In genomic region chr7:47988496-47989386, GRCh38 we compare ENCODE assay signal across 12 cellular contexts. TPM values are rescaled to one million over a fixed set of nuclear protein-coding genes. Genes with fewer than 3 reads are reported as not detected.
A peak's percentile ranks its signal among the peaks of the same experiment; 100 is the strongest.
DNase-seq lines count a peak whose midpoint lies in the region; ATAC-seq and TF ChIP-seq lines count a peak whose summit lies in the region.
"Had no signal": no experiment of that assay in that cellular context is flagged by ENCODE, and none has a peak within 500 bp of the region (broad histone marks: within the 10 kb centered on the region; RNA-seq: fewer than 3 reads in every experiment).

No MANE protein-coding gene starts in this region.

- no peaks in the 10 kb centered on the region for H3K36me3 ChIP-seq in H7 (replicated peaks; ENCODE audit: control insufficient read depth, insufficient read depth, low read length)
- no peaks in the 10 kb centered on the region for H3K36me3 ChIP-seq in fibroblast of lung (ENCODE audit: control insufficient read depth, insufficient read depth, low read length)
- H3K36me3 ChIP-seq: thoracic aorta had no signal

- CTCF ChIA-PET in AG04449 (lab: Yijun Ruan, JAX): interaction anchor here (0.9 to 7.9 kb wide), 22 partner anchors 9 to 169 kb away, joined by 3 to 320 read pairs (median 4); partner anchors contain the start of genes HUS1 and SUN3

- TF ChIP-seq CTCF in AG04449 (IDR thresholded peaks at IDR 0.05; ENCODE audit: insufficient read depth, low read length, missing control alignments) (peak; percentile 49), fibroblast of lung (conservative IDR thresholded peaks at IDR 0.05 in 1 of 2, IDR thresholded peaks at IDR 0.05 in 1 of 2; ENCODE audit: low read depth in 1 of 2, low read length in 2 of 2) (peak; percentile 38 to 56)

- H3K4me2 ChIP-seq in fibroblast of lung (ENCODE audit: extremely low read depth, insufficient read depth, low read length): no peak overlapping the region

- no peak for DNase-seq in AG04449 (ENCODE audit: low read depth, low spot score)
- peak; percentile 51 for DNase-seq in H7
- peak; percentile 18 for DNase-seq in RPMI8226
- no peak for DNase-seq in fibroblast of lung (ENCODE audit: low read depth in 2 of 2)
- DNase-seq in NCI-H2227 treated with DMSO at 0.1 percent for 48 hours (lab: John Stamatoyannopoulos, UW): no peak
- no peak for DNase-seq in GM19238 (ENCODE audit: insufficient read length, low spot score)
- DNase-seq: activated CD4-positive, CD25-positive, alpha-beta regulatory T cell; DMS 273 treated with DMSO at 0.1 percent for 48 hours had no signal

- peaks cover 3% of the 10 kb centered on the region for H3K4me1 ChIP-seq in fibroblast of lung (ENCODE audit: control insufficient read depth, extremely low read depth, insufficient read depth, low read length)

- POLR2A ChIA-PET in AG04449 (lab: Yijun Ruan, JAX): no interaction called here

- H2AFZ ChIP-seq in fibroblast of lung (ENCODE audit: low read length): no peak overlapping the region

- H3K27me3 ChIP-seq in H7 (ENCODE audit: control insufficient read depth, insufficient read depth, low read length) (no peaks in the 10 kb centered on the region), fibroblast of lung (ENCODE audit: control insufficient read depth, insufficient read depth, low read length) (no peaks in the 10 kb centered on the region)

- no peak overlapping the region for H3K27ac ChIP-seq in fibroblast of lung (ENCODE audit: insufficient read depth, low read length)
- H3K27ac ChIP-seq: thoracic aorta had no signal

- no peak overlapping the region for H3K9ac ChIP-seq in fibroblast of lung (ENCODE audit: insufficient read depth, low read length)

- no peaks in the 10 kb centered on the region for H3K79me2 ChIP-seq in fibroblast of lung (ENCODE audit: control insufficient read depth, insufficient read depth, low read length)

- no peaks in the 10 kb centered on the region for H4K20me1 ChIP-seq in fibroblast of lung (ENCODE audit: control insufficient read depth, extremely low read depth, insufficient read depth, low read length)

- no peak for ATAC-seq in HG02588 (IDR thresholded peaks at IDR 0.05; ENCODE audit: unreplicated experiment)
- ATAC-seq in HG02763 (IDR thresholded peaks at IDR 0.05; ENCODE audit: unreplicated experiment): no peak

- H3K9me3 ChIP-seq in fibroblast of lung (ENCODE audit: control insufficient read depth, insufficient read depth, low read depth, low read length): no peaks in the 10 kb centered on the region
- H3K9me3 ChIP-seq: thoracic aorta had no signal

- no peak overlapping the region for H3K4me3 ChIP-seq in AG04449 (ENCODE audit: low read depth, low read length)
- H3K4me3 ChIP-seq in H7 (ENCODE audit: insufficient read depth, low read depth, low read length): no peak overlapping the region
- H3K4me3 ChIP-seq in fibroblast of lung (replicated peaks in 1 of 4; ENCODE audit: control extremely low read depth in 1 of 4, insufficient read depth in 1 of 4, low read depth in 3 of 4, low read length in 4 of 4): no peak overlapping the region
- H3K4me3 ChIP-seq: thoracic aorta had no signal

RNA-seq across cellular contexts. Expression of gene HUS1, which starts 9.3 kb away (rescaled TPM):
- 12.2 and 15.9 TPM in 2 replicates for total RNA-seq in H7 (2014; rRNA removed; shearing (Covaris generic))
- total RNA-seq in fibroblast of lung: 9.8 and 14.2 TPM in 2 replicates
- polyA plus RNA-seq in fibroblast of lung: 29.4 and 31.2 TPM in 2 replicates
- 15.0 and 20.0 TPM in 2 replicates for polyA plus RNA-seq in fibroblast of lung (2012)
- polyA minus RNA-seq in fibroblast of lung (ENCODE audit: low replicate concordance): 9.9 and 17.0 TPM in 2 replicates

RNA-seq across cellular contexts. Expression of gene SUN3, which starts 40.2 kb away (rescaled TPM):
- total RNA-seq in H7 (2014; rRNA removed; shearing (Covaris generic)): not detected in 2 replicates
- total RNA-seq in fibroblast of lung: not detected in 2 replicates
- polyA plus RNA-seq in fibroblast of lung: not detected in 2 replicates
- polyA plus RNA-seq in fibroblast of lung (2012): not detected in 2 replicates
- polyA minus RNA-seq in fibroblast of lung (ENCODE audit: low replicate concordance): not detected in 2 replicates
- total RNA-seq: LHCN-M2, thoracic aorta had no signal

RNA-seq across cellular contexts. Expression of gene PKD1L1, which starts 40.5 kb away (rescaled TPM):
- total RNA-seq in H7 (2014; rRNA removed; shearing (Covaris generic)): 0.07 and 0.15 TPM in 2 replicates
- total RNA-seq in fibroblast of lung: under 0.01 TPM in 2 replicates
- 0.01 and 0.12 TPM in 2 replicates for polyA plus RNA-seq in fibroblast of lung
- polyA plus RNA-seq in fibroblast of lung (2012): 0.14 TPM in 1 of 2 replicates, not detected in the other
- polyA minus RNA-seq in fibroblast of lung (ENCODE audit: low replicate concordance): 0.15 and 0.16 TPM in 2 replicates

RNA-seq across cellular contexts. Expression of gene C7orf57, which starts 46.6 kb away (rescaled TPM):
- 0.35 and 0.85 TPM in 2 replicates for total RNA-seq in H7 (2014; rRNA removed; shearing (Covaris generic))
- not detected in 2 replicates for total RNA-seq in fibroblast of lung
- polyA plus RNA-seq in fibroblast of lung: not detected in 2 replicates
- polyA plus RNA-seq in fibroblast of lung (2012): not detected in 2 replicates
- polyA minus RNA-seq in fibroblast of lung (ENCODE audit: low replicate concordance): not detected in 2 replicates
- total RNA-seq: thoracic aorta had no signal

Comparison
In these comparisons a context has a peak if more than half of its experiments do, and no peak if none do; other contexts are left out.
1. DNase-seq: peak in H7 (single experiment) and RPMI8226 (single experiment); none in AG04449 (single experiment), fibroblast of lung (0 of 2), NCI-H2227 treated with DMSO at 0.1 percent for 48 hours (single experiment) and GM19238 (single experiment).